Comparison of ENCODE assay signal across 1 cellular context in the genomic region with DNA sequence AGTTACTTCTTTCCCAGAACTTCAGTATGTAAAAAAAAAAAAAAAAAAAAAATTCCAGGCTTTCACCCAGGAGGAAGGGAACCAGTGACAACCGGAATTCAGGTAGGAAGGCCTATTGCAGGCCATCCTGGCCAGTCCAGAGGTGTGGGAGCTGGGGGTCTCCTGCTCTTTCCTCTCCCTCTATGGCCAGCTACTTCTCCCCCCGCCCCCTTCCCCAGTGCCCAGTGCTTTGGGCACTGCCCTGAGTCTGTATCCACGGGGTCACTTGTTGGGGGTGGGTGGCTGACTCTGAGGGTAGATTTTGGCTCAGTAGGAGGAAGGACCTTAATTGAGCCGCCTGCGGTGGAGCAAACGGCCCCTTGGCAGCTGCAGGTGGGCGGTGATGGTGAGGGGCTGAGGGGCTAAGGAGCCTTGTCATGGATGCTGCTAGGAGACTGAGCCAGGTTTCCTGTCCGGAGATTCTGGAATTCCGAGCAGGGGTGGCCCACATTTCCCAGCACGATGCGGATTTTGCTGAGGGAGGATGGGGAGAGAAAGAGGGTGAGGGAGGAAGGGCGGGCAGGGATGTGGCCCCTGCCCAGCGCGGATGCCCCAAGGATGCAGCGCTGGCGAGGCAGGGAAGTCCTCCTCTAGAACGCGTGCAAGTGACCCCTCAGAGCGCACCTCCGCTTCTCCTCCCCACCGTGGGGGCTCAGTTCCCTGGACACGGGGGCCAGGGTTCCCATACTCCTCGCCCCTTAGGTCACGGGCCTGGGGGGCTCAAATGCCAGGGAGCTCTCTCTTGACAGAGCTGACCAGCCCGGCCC.
TF ChIP-seq lines count a peak whose summit lies in the region.

No MANE protein-coding gene starts in this region.

TF ChIP-seq in HEK293, 187 proteins besides CTCF, POLR2A, EP300 and RAD21 (continued from another document):
- TF ChIP-seq, protein P1, sequence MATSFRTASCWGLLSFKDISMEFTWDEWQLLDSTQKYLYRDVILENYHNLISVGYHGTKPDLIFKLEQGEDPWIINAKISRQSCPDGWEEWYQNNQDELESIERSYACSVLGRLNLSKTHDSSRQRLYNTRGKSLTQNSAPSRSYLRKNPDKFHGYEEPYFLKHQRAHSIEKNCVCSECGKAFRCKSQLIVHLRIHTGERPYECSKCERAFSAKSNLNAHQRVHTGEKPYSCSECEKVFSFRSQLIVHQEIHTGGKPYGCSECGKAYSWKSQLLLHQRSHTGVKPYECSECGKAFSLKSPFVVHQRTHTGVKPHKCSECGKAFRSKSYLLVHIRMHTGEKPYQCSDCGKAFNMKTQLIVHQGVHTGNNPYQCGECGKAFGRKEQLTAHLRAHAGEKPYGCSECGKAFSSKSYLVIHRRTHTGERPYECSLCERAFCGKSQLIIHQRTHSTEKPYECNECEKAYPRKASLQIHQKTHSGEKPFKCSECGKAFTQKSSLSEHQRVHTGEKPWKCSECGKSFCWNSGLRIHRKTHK (tag by site-specific recombination; IDR thresholded peaks at IDR 0.05), result no peak
- TF ChIP-seq SP3 (tag by site-specific recombination; IDR thresholded peaks at IDR 0.05) (no peak), ZNF626 (tag by site-specific recombination; IDR thresholded peaks at IDR 0.05) (no peak)
